9 cellular contexts compared by ENCODE assay signal in the genomic region with DNA sequence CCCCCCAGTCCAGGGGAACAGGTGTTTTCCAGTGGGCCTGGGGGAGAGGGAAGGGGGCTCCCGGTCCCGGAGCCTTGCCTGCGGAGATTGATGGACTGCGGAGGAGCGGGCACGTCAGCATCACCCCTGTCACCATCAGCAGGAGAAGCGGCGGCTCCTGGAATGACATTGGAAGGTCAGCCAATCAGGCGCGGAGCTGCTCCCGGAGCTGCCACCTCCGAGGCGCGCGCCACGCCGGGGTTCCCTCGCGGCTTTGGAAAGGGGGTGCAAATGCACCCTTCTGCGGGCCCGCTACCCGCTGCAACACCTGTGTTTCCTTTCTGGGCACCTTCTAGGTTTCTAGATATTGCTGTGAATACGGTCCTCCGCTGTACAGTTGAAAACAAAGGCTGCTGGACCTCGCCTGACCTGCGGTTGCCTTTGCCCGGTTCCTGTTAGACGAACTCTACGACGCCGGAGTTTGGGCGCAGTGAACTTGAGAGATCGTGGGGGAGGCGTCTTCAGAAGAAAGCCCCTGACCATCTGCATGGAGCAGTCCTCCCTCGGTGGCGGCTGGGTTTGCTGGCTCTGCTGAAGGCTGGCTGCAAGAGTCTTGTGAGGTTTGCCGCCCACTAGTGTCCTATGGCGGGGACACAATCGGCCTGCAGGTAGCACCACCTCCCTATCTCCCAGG. TPM values are rescaled to one million over a fixed set of nuclear protein-coding genes. Genes with fewer than 3 reads are reported as not detected.
A peak's percentile ranks its signal among the peaks of the same experiment; 100 is the strongest.
DNase-seq lines count a peak whose midpoint lies in the region; ATAC-seq, FAIRE-seq and TF ChIP-seq lines count a peak whose summit lies in the region.
"Had no signal": no experiment of that assay in that cellular context is flagged by ENCODE, and none has a peak within 500 bp of the region (broad histone marks: within the 10 kb centered on the region; RNA-seq: fewer than 3 reads in every experiment).

No MANE protein-coding gene starts in this region.

- H3K27ac ChIP-seq in HUES48 (ENCODE audit: low read depth, low read length) (no peak overlapping the region), rectal smooth muscle tissue (ENCODE audit: low read depth, low read length) (no peak overlapping the region)

- ATAC-seq in HG02870 (IDR thresholded peaks at IDR 0.05; ENCODE audit: unreplicated experiment) (no peak), HG03025 (IDR thresholded peaks at IDR 0.05; ENCODE audit: low FRiP score, unreplicated experiment) (no peak)

- H3K9ac ChIP-seq in HUES48 (ENCODE audit: low read depth, low read length): no peak overlapping the region
- no peak overlapping the region for H3K9ac ChIP-seq in rectal smooth muscle tissue (ENCODE audit: low read length)

- peaks cover 5% of the 10 kb centered on the region for H3K9me3 Mint-ChIP-seq in glutamatergic neuron (ENCODE audit: unreplicated experiment)

- H3K4me1 ChIP-seq in HUES48 (ENCODE audit: control insufficient read depth, insufficient read depth, low read length): no peaks in the 10 kb centered on the region
- no peaks in the 10 kb centered on the region for H3K4me1 ChIP-seq in rectal smooth muscle tissue (ENCODE audit: control insufficient read depth, insufficient read depth, low read length)

- peak; percentile 68 for TF ChIP-seq CTCF in glutamatergic neuron (IDR thresholded peaks at IDR 0.05; ENCODE audit: partially characterized antibody, unreplicated experiment)

- peaks cover 4% of the 10 kb centered on the region for H3K27me3 Mint-ChIP-seq in glutamatergic neuron (ENCODE audit: unreplicated experiment)

- H3K4me3 ChIP-seq in HUES48 (ENCODE audit: low read depth, low read length): peak overlapping the region; percentile 54
- H3K4me3 ChIP-seq in rectal smooth muscle tissue (ENCODE audit: low read length): peak overlapping the region; percentile 43

- H3K27ac Mint-ChIP-seq in glutamatergic neuron (ENCODE audit: unreplicated experiment): peak overlapping the region; percentile 87

- no peak for FAIRE-seq in HTR-8/SVneo (lab: Jason Lieb, UNC)

- H3K36me3 Mint-ChIP-seq in glutamatergic neuron (ENCODE audit: unreplicated experiment): peaks cover 5% of the 10 kb centered on the region

- H3K27me3 ChIP-seq in HUES48 (ENCODE audit: control insufficient read depth, insufficient read depth, low read length): peaks cover 49% of the 10 kb centered on the region
- H3K27me3 ChIP-seq in rectal smooth muscle tissue (ENCODE audit: control insufficient read depth, insufficient read depth, low read length): peaks cover 5% of the 10 kb centered on the region

- H3K36me3 ChIP-seq in HUES48 (ENCODE audit: control insufficient read depth, insufficient read depth, low read length) (no peaks in the 10 kb centered on the region), rectal smooth muscle tissue (ENCODE audit: control insufficient read depth, insufficient read depth, low read length) (no peaks in the 10 kb centered on the region)

- DNase-seq in NCI-H69 (lab: John Stamatoyannopoulos, UW): peak; percentile 98
- DNase-seq in glutamatergic neuron: peak; percentile 87
- DNase-seq in hepatic stellate cell (ENCODE audit: low spot score): no peak
- DNase-seq in HTR-8/SVneo (ENCODE audit: insufficient read length, low spot score): no peak

- no peaks in the 10 kb centered on the region for H3K9me3 ChIP-seq in HUES48 (ENCODE audit: control insufficient read depth, insufficient read depth, low read length)

- H3K4me1 Mint-ChIP-seq in glutamatergic neuron (ENCODE audit: low read depth, unreplicated experiment): peaks cover 24% of the 10 kb centered on the region

- H3K4me3 Mint-ChIP-seq in glutamatergic neuron (ENCODE audit: unreplicated experiment): peak overlapping the region; percentile 97

RNA-seq across cellular contexts. Expression of gene DSCAM, which starts 5.3 kb away (rescaled TPM):
- 4.4 TPM for total RNA-seq in glutamatergic neuron (ENCODE audit: unreplicated experiment)
- total RNA-seq: fibroblast of villous mesenchyme had no signal

Comparison
In these comparisons a context has a peak if more than half of its experiments do, and no peak if none do; other contexts are left out.
1. DNase-seq: peak in NCI-H69 (single experiment) and glutamatergic neuron (single experiment); none in hepatic stellate cell (single experiment) and HTR-8/SVneo (single experiment).